ENCODE assay signal across 25 cellular contexts in the genomic region with DNA sequence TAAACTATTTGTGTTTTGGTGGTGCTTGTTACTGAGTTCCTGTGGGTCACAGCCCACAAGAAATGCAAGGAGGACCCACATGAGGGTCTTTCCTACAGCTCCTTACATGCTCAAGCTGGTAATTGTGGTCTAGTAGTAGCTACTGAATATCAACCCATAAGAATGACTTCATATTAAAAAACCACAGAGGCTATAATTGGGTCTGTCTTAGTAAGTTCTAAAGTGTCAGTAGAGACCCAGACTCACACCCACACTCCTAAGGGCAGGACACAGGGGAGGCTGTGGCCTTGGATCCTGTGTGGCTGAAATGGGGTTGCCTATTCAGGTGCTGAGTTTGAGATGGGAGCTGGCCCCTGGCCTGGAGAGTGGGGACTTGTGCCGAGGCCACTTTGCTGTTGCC.
DNase-seq lines count a peak whose midpoint lies in the region; ATAC-seq, FAIRE-seq and TF ChIP-seq lines count a peak whose summit lies in the region.
"Had no signal": no experiment of that assay in that cellular context is flagged by ENCODE, and none has a peak within 500 bp of the region (broad histone marks: within the 10 kb centered on the region; RNA-seq: fewer than 3 reads in every experiment).

No MANE protein-coding gene starts in this region.

- DNase-seq in activated CD4-positive, CD25-positive, alpha-beta regulatory T cell (lab: John Stamatoyannopoulos, UW) = no peak
- DNase-seq in GM20000 (ENCODE audit: low spot score) = peak; percentile 65
- no peak for DNase-seq in RWPE1 (ENCODE audit: low spot score)
- DNase-seq in stimulated activated effector memory CD8-positive, alpha-beta T cell treated with anti-CD3 and anti-CD28 coated beads, Interleukin-12 subunit alpha, Interleukin-12 subunit beta, amount 100 ng/mL, for 72 hours (ENCODE audit: low spot score in 2 of 2) = no peak
- DNase-seq in NCI-H128 (lab: John Stamatoyannopoulos, UW; ENCODE audit: unreplicated experiment) = no peak
- DNase-seq in H54 (ENCODE audit: insufficient read length, low spot score) = no peak
- DNase-seq: activated CD4-positive, alpha-beta T cell treated with anti-CD3 and anti-CD28 coated beads, Interleukin-2, amount 50 U/mL, for 4 hours; activated naive CD4-positive, alpha-beta T cell; anterior cingulate cortex; CD8-positive, alpha-beta T cell; DMS153; left colon; mesenchymal stem cell; NCI-H1105 treated with DMSO at 0.1 percent for 48 hours; NCI-H526; RPMI8226; SK-N-SH; stimulated activated CD4-positive, alpha-beta T cell treated with anti-CD3 and anti-CD28 coated beads, Interleukin-4, amount 100 ng/mL, for 24 hours had no signal

- ATAC-seq in activated CD4-positive, CD25-positive, alpha-beta regulatory T cell treated with anti-CD3 and anti-CD28 coated beads, Interleukin-2, amount 50 U/mL, for 24 hours = peak; percentile 59 to 65
- peak; percentile 83 for ATAC-seq in stimulated activated effector memory CD8-positive, alpha-beta T cell treated with anti-CD3 and anti-CD28 coated beads, Interleukin-12 subunit alpha, Interleukin-12 subunit beta, amount 100 ng/mL, for 72 hours
- ATAC-seq in GM21447 (IDR thresholded peaks at IDR 0.05; ENCODE audit: unreplicated experiment) = no peak
- ATAC-seq: CD8-positive, alpha-beta T cell; HCT116; left colon had no signal

- H3K4me3 Mint-ChIP-seq in stimulated activated effector memory CD8-positive, alpha-beta T cell treated with anti-CD3 and anti-CD28 coated beads, Interleukin-12 subunit alpha, Interleukin-12 subunit beta, amount 100 ng/mL, for 72 hours = no peak overlapping the region
- H3K4me3 Mint-ChIP-seq: CD8-positive, alpha-beta T cell; dendritic cell treated with granulocyte-macrophage colony-stimulating factor and Interleukin-4, amounts not matched to agents 40 ng/mL and 50 ng/mL, for 4 days had no signal

- TF ChIP-seq POLR2A in H54 (IDR thresholded peaks at IDR 0.05; ENCODE audit: low read depth, low read length) = no peak

- TF ChIP-seq CTCF in GM20000 (IDR thresholded peaks at IDR 0.05; ENCODE audit: extremely low read depth, missing control alignments) (no peak), RWPE1 (conservative IDR thresholded peaks at IDR 0.05; ENCODE audit: low read depth) (no peak)

- H3K36me3 Mint-ChIP-seq in stimulated activated effector memory CD8-positive, alpha-beta T cell treated with anti-CD3 and anti-CD28 coated beads, Interleukin-12 subunit alpha, Interleukin-12 subunit beta, amount 100 ng/mL, for 72 hours = peaks cover 27% of the 10 kb centered on the region

- H3K4me1 Mint-ChIP-seq in stimulated activated effector memory CD8-positive, alpha-beta T cell treated with anti-CD3 and anti-CD28 coated beads, Interleukin-12 subunit alpha, Interleukin-12 subunit beta, amount 100 ng/mL, for 72 hours = peaks cover 75% of the 10 kb centered on the region

- CTCF ChIA-PET in RWPE1 (lab: Yijun Ruan, JAX) = no interaction called here

- H3K9me3 Mint-ChIP-seq in stimulated activated effector memory CD8-positive, alpha-beta T cell treated with anti-CD3 and anti-CD28 coated beads, Interleukin-12 subunit alpha, Interleukin-12 subunit beta, amount 100 ng/mL, for 72 hours = no peaks in the 10 kb centered on the region
- H3K9me3 Mint-ChIP-seq: CD8-positive, alpha-beta T cell had no signal

- no peak for FAIRE-seq in H54 (lab: Jason Lieb, UNC)

- peak overlapping the region; percentile 72 for H3K27ac Mint-ChIP-seq in stimulated activated effector memory CD8-positive, alpha-beta T cell treated with anti-CD3 and anti-CD28 coated beads, Interleukin-12 subunit alpha, Interleukin-12 subunit beta, amount 100 ng/mL, for 72 hours
- H3K27ac Mint-ChIP-seq: dendritic cell treated with granulocyte-macrophage colony-stimulating factor and Interleukin-4, amounts not matched to agents 40 ng/mL and 50 ng/mL, for 4 days had no signal

- H3K27ac ChIP-seq in RWPE1 = 0 out of 2 replicates have a peak overlapping the region, but pooled peaks have one; percentile 2
- H3K27ac ChIP-seq: 22Rv1, cardiac muscle cell, upper lobe of left lung had no signal

- POLR2A ChIA-PET in RWPE1 (lab: Yijun Ruan, JAX; ENCODE audit: low non-redundant PET) = no interaction called here
